ENCODE assay signal across 11 cellular contexts in genomic region chr20:43942213-43942590, GRCh38. TPM values are rescaled to one million over a fixed set of nuclear protein-coding genes. Genes with fewer than 3 reads are reported as not detected.
DNase-seq lines count a peak whose midpoint lies in the region; ATAC-seq, FAIRE-seq and TF ChIP-seq lines count a peak whose summit lies in the region.
"Had no signal": no experiment of that assay in that cellular context is flagged by ENCODE, and none has a peak within 500 bp of the region (broad histone marks: within the 10 kb centered on the region; RNA-seq: fewer than 3 reads in every experiment).

No MANE protein-coding gene starts in this region.

- no peak for TF ChIP-seq EP300 in A549 (IDR thresholded peaks at IDR 0.05)
- TF ChIP-seq EP300 in gastroesophageal sphincter (IDR thresholded peaks at IDR 0.05): no peak

- TF ChIP-seq POLR2A in A549 (IDR thresholded peaks at IDR 0.05; ENCODE audit: low read length): no peak
- no peak for TF ChIP-seq POLR2A in Peyer's patch (IDR thresholded peaks at IDR 0.05)
- TF ChIP-seq POLR2A in gastroesophageal sphincter (IDR thresholded peaks at IDR 0.05): no peak

- ATAC-seq in A549: no peak
- peak; percentile 8 for ATAC-seq in GM19351 (IDR thresholded peaks at IDR 0.05; ENCODE audit: unreplicated experiment)
- ATAC-seq in gastroesophageal sphincter: no peak
- no peak for ATAC-seq in HG03460 (IDR thresholded peaks at IDR 0.05; ENCODE audit: unreplicated experiment)
- ATAC-seq in HG02588 (IDR thresholded peaks at IDR 0.05; ENCODE audit: unreplicated experiment): no peak

- POLR2A ChIA-PET in A549 (lab: Yijun Ruan, JAX): interaction anchor here (0.7 kb wide), 1 partner anchor 33 kb away, joined by 3 read pairs; no protein-coding TSS in a partner anchor

- CTCF ChIA-PET in A549 (lab: Yijun Ruan, JAX): interaction anchor here (1.0 to 2.8 kb wide), 6 partner anchors 13 to 248 kb away, joined by 3 to 9 read pairs (median 4); no protein-coding TSS in a partner anchor

- H3K27ac ChIP-seq in A549 (peak overlapping the region; percentile 85 to 90), Peyer's patch (peak overlapping the region; percentile 20 to 69 (median 42)), gastroesophageal sphincter (peak overlapping the region in 3 of 4 donors; percentile 9 to 54 (median 37))

- peaks cover 68% of the 10 kb centered on the region for H3K4me1 ChIP-seq in A549
- peaks cover 0 to 16% (median 11%) of the 10 kb centered on the region in 4 donors for H3K4me1 ChIP-seq in Peyer's patch
- H3K4me1 ChIP-seq in gastroesophageal sphincter: peaks cover 0 to 63% (median 20%) of the 10 kb centered on the region in 3 donors

- H3K36me3 ChIP-seq in Peyer's patch (no peaks in the 10 kb centered on the region), gastroesophageal sphincter (no peaks in the 10 kb centered on the region)

- 58% methylated on average over 1 of the region's 1 CpG for WGBS in A549 (ENCODE audit: missing lambda C conversion rate)
- WGBS in gastroesophageal sphincter (ENCODE audit: low coverage in 1 of 2), 2 donors: no CpG with 5 or more reads among the region's 1 CpG

- H3K4me3 ChIP-seq in A549: no peak overlapping the region
- no peak overlapping the region for H3K4me3 ChIP-seq in Peyer's patch
- H3K4me3 ChIP-seq in gastroesophageal sphincter: no peak overlapping the region
- H3K4me3 ChIP-seq: dorsolateral prefrontal cortex had no signal

- peak overlapping the region; percentile 81 for H3K4me2 ChIP-seq in A549

- DNase-seq in A549 (ENCODE audit: low read depth in 1 of 2, low spot score in 1 of 2): no peak
- DNase-seq in Peyer's patch: peak in 1 of 3 donors; percentile 19
- no peak for DNase-seq in GM03348 (ENCODE audit: low spot score)
- no peak for DNase-seq in foreskin melanocyte
- DNase-seq: DMS 273 treated with DMSO at 0.1 percent for 48 hours; dorsolateral prefrontal cortex; stimulated activated naive CD4-positive, alpha-beta T cell treated with Interleukin-2 at 50 U/mL for 16 hours had no signal

- H3K9me3 ChIP-seq in A549: no peaks in the 10 kb centered on the region
- H3K9me3 ChIP-seq in Peyer's patch: no peaks in the 10 kb centered on the region
- H3K9me3 ChIP-seq in gastroesophageal sphincter: no peaks in the 10 kb centered on the region

- TF ChIP-seq CTCF in A549 (IDR thresholded peaks at IDR 0.05) (no peak), Peyer's patch (IDR thresholded peaks at IDR 0.05) (no peak), gastroesophageal sphincter (IDR thresholded peaks at IDR 0.05) (no peak)

- FAIRE-seq in A549 (lab: Jason Lieb, UNC): no peak

- TF ChIP-seq RAD21 in A549 (conservative IDR thresholded peaks at IDR 0.05 in 1 of 2, IDR thresholded peaks at IDR 0.05 in 1 of 2): no peak

- H3K27me3 ChIP-seq in Peyer's patch: no peaks in the 10 kb centered on the region
- H3K27me3 ChIP-seq in gastroesophageal sphincter: no peaks in the 10 kb centered on the region
- H3K27me3 ChIP-seq: dorsolateral prefrontal cortex had no signal

TF ChIP-seq in A549, 52 proteins besides CTCF, POLR2A, EP300 and RAD21:
- TF ChIP-seq BHLHE40 (IDR thresholded peaks at IDR 0.05; ENCODE audit: low read depth, low read length) (no peak), E2F6 (IDR thresholded peaks at IDR 0.05; ENCODE audit: borderline replicate concordance, low read depth) (no peak), MAX (IDR thresholded peaks at IDR 0.05) (no peak), ELK1 (IDR thresholded peaks at IDR 0.05; ENCODE audit: low read depth, low read length) (no peak), NR3C1 (IDR thresholded peaks at IDR 0.05) (no peak), HES2 (IDR thresholded peaks at IDR 0.05) (no peak), REST (IDR thresholded peaks at IDR 0.05) (no peak), RARB (CRISPR knock-in tag; IDR thresholded peaks at IDR 0.05) (no peak), HOXA7 (CRISPR knock-in tag; IDR thresholded peaks at IDR 0.05) (no peak), TFCP2L1 (CRISPR knock-in tag; IDR thresholded peaks at IDR 0.05) (no peak), MYC (IDR thresholded peaks at IDR 0.05; ENCODE audit: borderline replicate concordance, low read length) (no peak), RNF2 (IDR thresholded peaks at IDR 0.05; ENCODE audit: borderline replicate concordance, low read depth) (no peak), KDM5A (IDR thresholded peaks at IDR 0.05) (no peak), HOXB13 (CRISPR knock-in tag; IDR thresholded peaks at IDR 0.05; ENCODE audit: low read depth) (no peak), HEYL (CRISPR knock-in tag; IDR thresholded peaks at IDR 0.05) (no peak), PBX3 (IDR thresholded peaks at IDR 0.05) (no peak)

RNA-seq across cellular contexts. Expression of gene TOX2, which starts 27.6 kb away (rescaled TPM):
- polyA plus RNA-seq in A549 (2011; rRNA removed) (2.5 and 3.4 TPM in 2 replicates), A549 (2017; fragmentation: RNase III; extraction: RNeasy Plus Mini Kit Qiagen cat#74134 plus additional on column Dnase treatment) (4.9 to 7.2 TPM (median 5.3 TPM) in 3 replicates)
- 3.6 and 4.5 TPM in 2 replicates for polyA plus RNA-seq in A549 (2012; cell fraction: cytosol; rRNA removed)
- 5.1 and 5.7 TPM in 2 replicates for polyA plus RNA-seq in A549 (2012; cell fraction: nucleus; rRNA removed)
- 1.6 and 3.3 TPM in 2 replicates for polyA minus RNA-seq in A549 (2011; rRNA and poly(A)+ RNA removed)
- total RNA-seq in Peyer's patch (1 to 10 TPM; 1.9 to 5.8 (median 2.0) TPM), gastroesophageal sphincter (10 to 100 TPM; 16.4 to 47.8 (median 40.3) TPM)

Comparison
In these comparisons a context has a peak if more than half of its experiments do, and no peak if none do; other contexts are left out.
1. H3K27ac ChIP-seq: peak in every context shown above with its lines; median percentile 88 in A549; 42 in Peyer's patch; 37 in gastroesophageal sphincter.